In genomic region chr16:12917246-12917645, GRCh38 we compare ENCODE assay signal across 19 cellular contexts. TPM values are rescaled to one million over a fixed set of nuclear protein-coding genes. Genes with fewer than 3 reads are reported as not detected.
DNase-seq lines count a peak whose midpoint lies in the region; ATAC-seq, FAIRE-seq and TF ChIP-seq lines count a peak whose summit lies in the region.
"Had no signal": no experiment of that assay in that cellular context is flagged by ENCODE, and none has a peak within 500 bp of the region (broad histone marks: within the 10 kb centered on the region; RNA-seq: fewer than 3 reads in every experiment).

No MANE protein-coding gene starts in this region.

- no peak overlapping the region for H2BK15ac ChIP-seq in H9 (ENCODE audit: low read depth, low read length)

- DNase-seq in H9 (no peak), M059J (ENCODE audit: low read depth) (peak; percentile 21), astrocyte of the cerebellum (ENCODE audit: low read depth) (peak; percentile 19), renal cortical epithelial cell (ENCODE audit: low read depth) (peak; percentile 73), pancreas (no peak)
- DNase-seq: DMS79 treated with DMSO at 0.1 percent for 48 hours, KG1, NCI-H1417, NCI-H774, Right ventricle myocardium superior, SK-N-SH, T-cell had no signal

- no peak overlapping the region for H2BK5ac ChIP-seq in H9 (ENCODE audit: insufficient read length, low read length)

- no peaks in the 10 kb centered on the region for H3K27me3 Mint-ChIP-seq in H9 (ENCODE audit: low read depth)

- no peak overlapping the region for H3K56ac ChIP-seq in H9 (ENCODE audit: insufficient read length, low read depth, low read length)

- peaks cover 0 to 13% (median 6%) of the 10 kb centered on the region in 3 experiments; a peak in 6 of 7 replicates for H3K36me3 Mint-ChIP-seq in H9 (ENCODE audit: insufficient read depth in 1 of 3, low read depth in 3 of 3)
- H3K36me3 Mint-ChIP-seq: CD14-positive monocyte, T-cell had no signal

- no peaks in the 10 kb centered on the region for H3K36me3 ChIP-seq in pancreas
- H3K36me3 ChIP-seq: HAP-1 had no signal

- no peak overlapping the region for H4K8ac ChIP-seq in H9 (replicated peaks; ENCODE audit: insufficient read length, low read depth, low read length)

- no peak overlapping the region for H3T11ph ChIP-seq in H9 (ENCODE audit: low read length)

- no peaks in the 10 kb centered on the region; the same call in 1 of the 2 replicates for H3K79me2 ChIP-seq in H9 (ENCODE audit: insufficient read depth, low read length)

- H3K9me3 ChIP-seq in H9 (ENCODE audit: control insufficient read depth, low read depth, low read length): no peaks in the 10 kb centered on the region
- H3K9me3 ChIP-seq in pancreas: no peaks in the 10 kb centered on the region
- H3K9me3 ChIP-seq: SK-N-SH had no signal

- no peak overlapping the region for H3K14ac ChIP-seq in H9 (ENCODE audit: insufficient read depth, low read length)

- no peak overlapping the region for H3K23ac ChIP-seq in H9 (ENCODE audit: insufficient read length, low read depth, low read length)

- H3K27ac ChIP-seq in H9 (ENCODE audit: insufficient read length, low read depth, low read length) (no peak overlapping the region), pancreas (no peak overlapping the region)

- in situ Hi-C loops in astrocyte of the cerebellum (cut with HindIII; ENCODE audit: low sequenced_read_pairs): no loop called here

- no peaks in the 10 kb centered on the region for H3K23me2 ChIP-seq in H9 (ENCODE audit: insufficient read length, low read depth, low read length, poor library complexity, severe bottlenecking)

- no peak overlapping the region for H2AFZ ChIP-seq in H9 (ENCODE audit: low read length)

- H3K4me2 ChIP-seq in H9 (ENCODE audit: insufficient read depth, insufficient read length, low read length): no peak overlapping the region
- H3K4me2 ChIP-seq: SK-N-SH had no signal

- H3K4me3 Mint-ChIP-seq in H9: no peak overlapping the region
- H3K4me3 Mint-ChIP-seq: CD14-positive monocyte, T-cell had no signal

- peak overlapping the region in 2 of 3 experiments; percentile 51 to 79; a peak in 3 of 7 replicates for H3K27ac Mint-ChIP-seq in H9
- H3K27ac Mint-ChIP-seq: CD14-positive monocyte, T-cell had no signal

- no peak for ATAC-seq in pancreas
- no peak for ATAC-seq in GM21528 (IDR thresholded peaks at IDR 0.05; ENCODE audit: low FRiP score, unreplicated experiment)
- no peak for ATAC-seq in HG02763 (IDR thresholded peaks at IDR 0.05; ENCODE audit: unreplicated experiment)
- ATAC-seq: HepG2, T-cell had no signal

- no peak for FAIRE-seq in pancreas (lab: Jason Lieb, UNC)
- FAIRE-seq: HepG2 had no signal

- no peak overlapping the region for H2BK12ac ChIP-seq in H9 (ENCODE audit: insufficient read length, low read depth, low read length)

- H2BK120ac ChIP-seq in H9 (ENCODE audit: low read depth, low read length, poor library complexity, severe bottlenecking): no peak overlapping the region

- H4K5ac ChIP-seq in H9 (ENCODE audit: insufficient read length, low read depth, low read length): no peak overlapping the region

- no CpG with 5 or more reads among the region's 5 CpGs for WGBS in H9 (ENCODE audit: extremely low coverage, insufficient read length, low lambda C conversion rate)
- WGBS in pancreas, 2 donors: 49 to 65% methylated on average over 5 of the region's 5 CpGs

- H4K20me1 ChIP-seq in H9 (ENCODE audit: control insufficient read depth, insufficient read depth, insufficient read length): no peaks in the 10 kb centered on the region

- no peak overlapping the region for H3K4ac ChIP-seq in H9 (ENCODE audit: low read depth, low read length)

- H2AK5ac ChIP-seq in H9 (ENCODE audit: insufficient read length, low read length): no peak overlapping the region

- H3K4me3 ChIP-seq in astrocyte of the cerebellum (ENCODE audit: low read depth, low read length) (no peak overlapping the region), pancreas (no peak overlapping the region)
- H3K4me3 ChIP-seq: HAP-1 had no signal

- H3K4me1 ChIP-seq in H9 (ENCODE audit: insufficient read depth, low read length): no peaks in the 10 kb centered on the region; the same call in 1 of the 2 replicates
- H3K4me1 ChIP-seq in pancreas: no peaks in the 10 kb centered on the region
- H3K4me1 ChIP-seq: HAP-1 had no signal

- H3K27me3 ChIP-seq in H9 (ENCODE audit: insufficient read depth, low read length) (no peaks in the 10 kb centered on the region), pancreas (no peaks in the 10 kb centered on the region)

- H3K9me3 Mint-ChIP-seq in H9: no peaks in the 10 kb centered on the region

- H4K91ac ChIP-seq in H9 (ENCODE audit: insufficient read length, low read depth, low read length): no peak overlapping the region

- no peak overlapping the region for H3K18ac ChIP-seq in H9 (ENCODE audit: insufficient read length, low read depth, low read length)

- TF ChIP-seq CTCF in H9 (conservative IDR thresholded peaks at IDR 0.05) (no peak), astrocyte of the cerebellum (IDR thresholded peaks at IDR 0.05; ENCODE audit: low read depth, low read length, missing control alignments) (no peak), pancreas (IDR thresholded peaks at IDR 0.05) (no peak)

- no peak overlapping the region for H3K9ac ChIP-seq in H9 (ENCODE audit: extremely low read depth, insufficient read length, low read length)
- H3K9ac ChIP-seq: SK-N-SH had no signal

- H2BK20ac ChIP-seq in H9 (ENCODE audit: low read depth, low read length, poor library complexity, severe bottlenecking): no peak overlapping the region

- H3K4me1 Mint-ChIP-seq in H9: peaks cover 27 to 30% of the 10 kb centered on the region in 2 experiments
- H3K4me1 Mint-ChIP-seq: T-cell had no signal

- intact Hi-C loops in pancreas (cut with DNase I): no loop called here

- peaks cover 4% of the 10 kb centered on the region for H3K79me1 ChIP-seq in H9 (ENCODE audit: insufficient read depth, low read depth, low read length, poor library complexity, severe bottlenecking)

RNA-seq across cellular contexts. Expression of gene SHISA9, which starts 15.8 kb away (rescaled TPM):
- total RNA-seq in H9 (2021): 7.0 and 8.6 TPM in 2 replicates
- 0.10 and 0.34 TPM in 2 replicates for total RNA-seq in M059J (2014; rRNA removed; shearing (Covaris generic))
- 21.2 and 21.3 TPM in 2 replicates for total RNA-seq in renal cortical epithelial cell
- 1 to 10 TPM in 1 of 6 donors, under 1 TPM in 5; 0.12 to 1.3 (median 0.53) TPM for total RNA-seq in pancreas
- under 1 TPM in 1 of 2 donors, not detected in 1; 0.33 TPM for polyA plus RNA-seq in pancreas
- total RNA-seq: HepG2, OCI-LY7 had no signal
- polyA plus RNA-seq: AG04450, CD14-positive monocyte had no signal

Comparison
In these comparisons a context has a peak if more than half of its experiments do, and no peak if none do; other contexts are left out.
1. DNase-seq: peak in M059J (single experiment), astrocyte of the cerebellum (single experiment) and renal cortical epithelial cell (single experiment); none in H9 (single experiment) and pancreas (0 of 6).